10 cellular contexts compared by ENCODE assay signal in genomic region chr16:89449726-89450335, GRCh38. TPM values are rescaled to one million over a fixed set of nuclear protein-coding genes. Genes with fewer than 3 reads are reported as not detected.
DNase-seq lines count a peak whose midpoint lies in the region; ATAC-seq and TF ChIP-seq lines count a peak whose summit lies in the region.
"Had no signal": no experiment of that assay in that cellular context is flagged by ENCODE, and none has a peak within 500 bp of the region (broad histone marks: within the 10 kb centered on the region; RNA-seq: fewer than 3 reads in every experiment).

No MANE protein-coding gene starts in this region.

- no peaks in the 10 kb centered on the region for H3K27me3 Mint-ChIP-seq in activated CD8-positive, alpha-beta memory T cell treated with anti-CD3 and anti-CD28 coated beads, Interleukin-2, amount 10 ng/mL, durations not matched to agents 7 days and 5 days

- H3K4me1 Mint-ChIP-seq in activated CD8-positive, alpha-beta memory T cell treated with anti-CD3 and anti-CD28 coated beads, Interleukin-2, amount 10 ng/mL, durations not matched to agents 7 days and 5 days = peaks cover 86% of the 10 kb centered on the region
- H3K4me1 Mint-ChIP-seq in stimulated activated effector memory CD8-positive, alpha-beta T cell treated with anti-CD3 and anti-CD28 coated beads, Interleukin-12 subunit alpha, Interleukin-12 subunit beta, amount 100 ng/mL, for 72 hours = peaks cover 82% of the 10 kb centered on the region

- no peak for DNase-seq in activated CD8-positive, alpha-beta memory T cell treated with anti-CD3 and anti-CD28 coated beads, Interleukin-2, amount 10 ng/mL, durations not matched to agents 7 days and 5 days
- DNase-seq in activated CD8-positive, alpha-beta memory T cell treated with anti-CD3 and anti-CD28 coated beads, Interleukin-2, amount 50 U/mL, for 4 hours = no peak
- DNase-seq in RWPE1 (ENCODE audit: low spot score) = no peak
- peak in 1 of 2 donors; percentile 45 for DNase-seq in fibroblast of lung (ENCODE audit: low read depth in 2 of 2)
- DNase-seq in stimulated activated effector memory CD8-positive, alpha-beta T cell treated with anti-CD3 and anti-CD28 coated beads, Interleukin-12 subunit alpha, Interleukin-12 subunit beta, amount 100 ng/mL, for 72 hours (ENCODE audit: low spot score in 2 of 2) = no peak
- DNase-seq in GM19238 (ENCODE audit: insufficient read length, low spot score) = no peak
- DNase-seq: MG63; NK-92 treated with Interleukin-12 subunit alpha and Interleukin-12 subunit beta, amount 100 ng/mL, for 24 hours had no signal

- H3K4me3 Mint-ChIP-seq in activated CD8-positive, alpha-beta memory T cell treated with anti-CD3 and anti-CD28 coated beads, Interleukin-2, amount 10 ng/mL, durations not matched to agents 7 days and 5 days = no peak overlapping the region
- H3K4me3 Mint-ChIP-seq in stimulated activated effector memory CD8-positive, alpha-beta T cell treated with anti-CD3 and anti-CD28 coated beads, Interleukin-12 subunit alpha, Interleukin-12 subunit beta, amount 100 ng/mL, for 72 hours = no peak overlapping the region

- peak overlapping the region; percentile 4 for H3K4me2 ChIP-seq in fibroblast of lung (ENCODE audit: extremely low read depth, insufficient read depth, low read length)

- H3K4me3 ChIP-seq in fibroblast of lung (replicated peaks in 1 of 4; ENCODE audit: control extremely low read depth in 1 of 4, insufficient read depth in 1 of 4, low read depth in 3 of 4, low read length in 4 of 4) = no peak overlapping the region
- H3K4me3 ChIP-seq: MG63 had no signal

- H3K27ac ChIP-seq in RWPE1 = peak overlapping the region; percentile 61
- H3K27ac ChIP-seq in fibroblast of lung (ENCODE audit: insufficient read depth, low read length) = no peak overlapping the region

- H3K36me3 ChIP-seq in fibroblast of lung (ENCODE audit: control insufficient read depth, insufficient read depth, low read length) = no peaks in the 10 kb centered on the region
- H3K36me3 ChIP-seq: MG63 had no signal

- H3K9ac ChIP-seq in fibroblast of lung (ENCODE audit: insufficient read depth, low read length) = no peak overlapping the region

- POLR2A ChIA-PET in RWPE1 (lab: Yijun Ruan, JAX; ENCODE audit: low non-redundant PET) = no interaction called here

- H3K27me3 ChIP-seq in fibroblast of lung (ENCODE audit: control insufficient read depth, insufficient read depth, low read length) = no peaks in the 10 kb centered on the region
- H3K27me3 ChIP-seq: MG63 had no signal

- CTCF ChIA-PET in activated CD8-positive, alpha-beta memory T cell treated with anti-CD3 and anti-CD28 coated beads, Interleukin-2, amount 10 ng/mL, durations not matched to agents 7 days and 5 days (lab: Charles Lee) = interaction anchor here (0.6 to 1.5 kb wide), 2 partner anchors 8 to 328 kb away, joined by 3 to 5 read pairs; no protein-coding TSS in a partner anchor
- CTCF ChIA-PET in RWPE1 (lab: Yijun Ruan, JAX) = interaction anchor here (1.1 kb wide), 1 partner anchor 10 kb away, joined by 5 read pairs; no protein-coding TSS in a partner anchor

- peaks cover 95% of the 10 kb centered on the region for H3K79me2 ChIP-seq in fibroblast of lung (ENCODE audit: control insufficient read depth, insufficient read depth, low read length)

- no peak for TF ChIP-seq CTCF in RWPE1 (conservative IDR thresholded peaks at IDR 0.05; ENCODE audit: low read depth)
- no peak for TF ChIP-seq CTCF in fibroblast of lung (conservative IDR thresholded peaks at IDR 0.05 in 1 of 2, IDR thresholded peaks at IDR 0.05 in 1 of 2; ENCODE audit: low read depth in 1 of 2, low read length in 2 of 2)

- peaks cover 15% of the 10 kb centered on the region for H4K20me1 ChIP-seq in fibroblast of lung (ENCODE audit: control insufficient read depth, extremely low read depth, insufficient read depth, low read length)

- no peaks in the 10 kb centered on the region for H3K9me3 Mint-ChIP-seq in activated CD8-positive, alpha-beta memory T cell treated with anti-CD3 and anti-CD28 coated beads, Interleukin-2, amount 10 ng/mL, durations not matched to agents 7 days and 5 days (ENCODE audit: low read depth)
- no peaks in the 10 kb centered on the region for H3K9me3 Mint-ChIP-seq in stimulated activated effector memory CD8-positive, alpha-beta T cell treated with anti-CD3 and anti-CD28 coated beads, Interleukin-12 subunit alpha, Interleukin-12 subunit beta, amount 100 ng/mL, for 72 hours

- H3K4me1 ChIP-seq in fibroblast of lung (ENCODE audit: control insufficient read depth, extremely low read depth, insufficient read depth, low read length) = peaks cover 19% of the 10 kb centered on the region

- peak overlapping the region; percentile 1 for H3K27ac Mint-ChIP-seq in activated CD8-positive, alpha-beta memory T cell treated with anti-CD3 and anti-CD28 coated beads, Interleukin-2, amount 10 ng/mL, durations not matched to agents 7 days and 5 days
- peak overlapping the region; percentile 1 for H3K27ac Mint-ChIP-seq in stimulated activated effector memory CD8-positive, alpha-beta T cell treated with anti-CD3 and anti-CD28 coated beads, Interleukin-12 subunit alpha, Interleukin-12 subunit beta, amount 100 ng/mL, for 72 hours

- H3K36me3 Mint-ChIP-seq in activated CD8-positive, alpha-beta memory T cell treated with anti-CD3 and anti-CD28 coated beads, Interleukin-2, amount 10 ng/mL, durations not matched to agents 7 days and 5 days = peaks cover 3% of the 10 kb centered on the region
- H3K36me3 Mint-ChIP-seq in stimulated activated effector memory CD8-positive, alpha-beta T cell treated with anti-CD3 and anti-CD28 coated beads, Interleukin-12 subunit alpha, Interleukin-12 subunit beta, amount 100 ng/mL, for 72 hours = peaks cover 10% of the 10 kb centered on the region

- no peaks in the 10 kb centered on the region for H3K9me3 ChIP-seq in fibroblast of lung (ENCODE audit: control insufficient read depth, insufficient read depth, low read depth, low read length)
- H3K9me3 ChIP-seq: MG63 had no signal

- no peak for ATAC-seq in activated CD8-positive, alpha-beta memory T cell treated with anti-CD3 and anti-CD28 coated beads, Interleukin-2, amount 10 ng/mL, durations not matched to agents 7 days and 5 days
- ATAC-seq in stimulated activated effector memory CD8-positive, alpha-beta T cell treated with anti-CD3 and anti-CD28 coated beads, Interleukin-12 subunit alpha, Interleukin-12 subunit beta, amount 100 ng/mL, for 72 hours = peak; percentile 57
- ATAC-seq in HG03095 (IDR thresholded peaks at IDR 0.05; ENCODE audit: unreplicated experiment) = no peak
- ATAC-seq in GM19035 (IDR thresholded peaks at IDR 0.05; ENCODE audit: unreplicated experiment) = no peak

- H2AFZ ChIP-seq in fibroblast of lung (ENCODE audit: low read length) = no peak overlapping the region

RNA-seq across cellular contexts. Expression of gene ANKRD11, which starts 40.5 kb away (rescaled TPM):
- total RNA-seq in activated CD8-positive, alpha-beta memory T cell treated with anti-CD3 and anti-CD28 coated beads, Interleukin-2, amount 10 ng/mL, durations not matched to agents 7 days and 5 days = 100 to 1,000 TPM; 184 to 235 TPM
- 39.8 and 71.2 TPM in 2 replicates for total RNA-seq in fibroblast of lung
- 41.5 and 48.8 TPM in 2 replicates for polyA plus RNA-seq in fibroblast of lung
- polyA plus RNA-seq in fibroblast of lung (2012) = 75.2 and 76.7 TPM in 2 replicates
- 102 and 109 TPM in 2 replicates for polyA minus RNA-seq in fibroblast of lung (ENCODE audit: low replicate concordance)

RNA-seq across cellular contexts. Expression of gene SPG7, which starts 58.4 kb away (rescaled TPM):
- total RNA-seq in activated CD8-positive, alpha-beta memory T cell treated with anti-CD3 and anti-CD28 coated beads, Interleukin-2, amount 10 ng/mL, durations not matched to agents 7 days and 5 days = 100 to 1,000 TPM in 1 of 2 experiments, 10 to 100 TPM in 1; 92.1 to 110 TPM
- total RNA-seq in fibroblast of lung = 83.5 and 107 TPM in 2 replicates
- 35.1 and 53.3 TPM in 2 replicates for polyA plus RNA-seq in fibroblast of lung
- 27.2 and 58.3 TPM in 2 replicates for polyA plus RNA-seq in fibroblast of lung (2012)
- polyA minus RNA-seq in fibroblast of lung (ENCODE audit: low replicate concordance) = 43.5 and 75.9 TPM in 2 replicates
